ENCODE assay signal across 1 cellular context in genomic region chr5:119387900-119388618, GRCh38.
TF ChIP-seq lines count a peak whose summit lies in the region.

No MANE protein-coding gene starts in this region.

TF ChIP-seq in WTC11, 78 proteins besides CTCF, POLR2A, EP300 and RAD21 (continued from another document):
- TF ChIP-seq PRDM15 (CRISPR knock-in tag; IDR thresholded peaks at IDR 0.05) (no peak), ESRRA (CRISPR knock-in tag; IDR thresholded peaks at IDR 0.05; ENCODE audit: borderline replicate concordance) (no peak), ZNF219 (CRISPR knock-in tag; IDR thresholded peaks at IDR 0.05; ENCODE audit: borderline replicate concordance) (no peak), ELF4 (CRISPR knock-in tag; IDR thresholded peaks at IDR 0.05; ENCODE audit: low read depth) (no peak)
